1 cellular context compared by ENCODE assay signal in the genomic region with DNA sequence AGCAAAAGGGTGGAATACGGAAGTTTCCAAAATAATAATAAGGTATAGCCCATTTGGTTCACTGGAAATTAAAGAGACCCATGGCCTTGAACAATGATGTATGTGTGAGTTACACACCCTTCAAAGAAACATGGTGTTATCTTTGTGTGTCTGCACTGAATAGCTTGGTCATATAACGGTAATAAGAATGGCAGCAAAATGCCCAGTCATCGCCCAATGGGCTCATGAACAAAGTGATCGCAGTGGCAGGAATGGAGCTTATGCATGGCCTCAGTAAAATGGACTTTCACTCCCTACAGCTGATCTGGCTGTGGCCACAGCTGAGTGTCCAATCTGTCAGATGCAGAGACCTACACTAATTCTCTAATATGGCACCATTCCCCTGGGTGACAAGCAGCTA.
TF ChIP-seq lines count a peak whose summit lies in the region.

No MANE protein-coding gene starts in this region.

TF ChIP-seq in HepG2, 621 proteins besides CTCF, POLR2A, EP300 and RAD21 (continued from another document):
- TF ChIP-seq, protein P1, sequence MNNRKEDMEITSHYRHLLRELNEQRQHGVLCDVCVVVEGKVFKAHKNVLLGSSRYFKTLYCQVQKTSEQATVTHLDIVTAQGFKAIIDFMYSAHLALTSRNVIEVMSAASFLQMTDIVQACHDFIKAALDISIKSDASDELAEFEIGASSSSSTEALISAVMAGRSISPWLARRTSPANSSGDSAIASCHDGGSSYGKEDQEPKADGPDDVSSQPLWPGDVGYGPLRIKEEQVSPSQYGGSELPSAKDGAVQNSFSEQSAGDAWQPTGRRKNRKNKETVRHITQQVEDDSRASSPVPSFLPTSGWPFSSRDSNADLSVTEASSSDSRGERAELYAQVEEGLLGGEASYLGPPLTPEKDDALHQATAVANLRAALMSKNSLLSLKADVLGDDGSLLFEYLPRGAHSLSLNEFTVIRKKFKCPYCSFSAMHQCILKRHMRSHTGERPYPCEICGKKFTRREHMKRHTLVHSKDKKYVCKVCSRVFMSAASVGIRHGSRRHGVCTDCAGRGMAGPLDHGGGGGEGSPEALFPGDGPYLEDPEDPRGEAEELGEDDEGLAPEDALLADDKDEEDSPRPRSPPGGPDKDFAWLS (CRISPR knock-in tag; IDR thresholded peaks at IDR 0.05; ENCODE audit: borderline replicate concordance), result no peak
- TF ChIP-seq ASH2L (IDR thresholded peaks at IDR 0.05; ENCODE audit: insufficient read length, low read depth, low read length) (no peak), NFE2L2 (IDR thresholded peaks at IDR 0.05; ENCODE audit: low read length) (peak; percentile 61), YEATS4 (CRISPR knock-in tag; IDR thresholded peaks at IDR 0.05; ENCODE audit: borderline replicate concordance) (no peak), GTF3A (CRISPR knock-in tag; conservative IDR thresholded peaks at IDR 0.05) (no peak), ZNF333 (CRISPR knock-in tag; IDR thresholded peaks at IDR 0.05; ENCODE audit: borderline replicate concordance) (no peak)
TF ChIP-seq in HepG2: peak in this region for 1.
